In genomic region chr4:6909970-6910339, GRCh38 we compare ENCODE assay signal across 8 cellular contexts. TPM values are rescaled to one million over a fixed set of nuclear protein-coding genes. Genes with fewer than 3 reads are reported as not detected.
A peak's percentile ranks its signal among the peaks of the same experiment; 100 is the strongest.
DNase-seq lines count a peak whose midpoint lies in the region; ATAC-seq and TF ChIP-seq lines count a peak whose summit lies in the region.

No MANE protein-coding gene starts in this region.

- intact Hi-C loops in mammary epithelial cell (cut with micrococcal nuclease), result loop anchor here (1.0 to 2.0 kb wide), 2 partner anchors 45 to 77 kb away; no protein-coding TSS in a partner anchor

- no TSS peak for BruUV-seq in mammary epithelial cell (replicated peaks; lab: Mats Ljungman, UMichigan)

- no peaks in the 10 kb centered on the region for H3K36me3 Mint-ChIP-seq in memory B cell

- H3K27me3 ChIP-seq in NT2/D1 (ENCODE audit: insufficient read depth, insufficient read length) (peaks cover 16% of the 10 kb centered on the region), mammary epithelial cell (ENCODE audit: insufficient read depth, low read length) (no peaks in the 10 kb centered on the region), thoracic aorta (replicated peaks; ENCODE audit: insufficient read depth) (no peaks in the 10 kb centered on the region)

- H3K4me2 ChIP-seq in mammary epithelial cell (ENCODE audit: insufficient read depth, low read depth, low read length), result peak overlapping the region; percentile 92

- ATAC-seq in GM18517 (IDR thresholded peaks at IDR 0.05; ENCODE audit: unreplicated experiment), result peak; percentile 36
- ATAC-seq in memory B cell (ENCODE audit: low read depth), result peak; percentile 32
- no peak for ATAC-seq in thoracic aorta (ENCODE audit: insufficient number of reproducible peaks, low FRiP score, low read depth)

- H3K27me3 Mint-ChIP-seq in memory B cell, result no peaks in the 10 kb centered on the region

- H3K4me1 ChIP-seq in NT2/D1 (ENCODE audit: insufficient read depth, insufficient read length) (peaks cover 19% of the 10 kb centered on the region), mammary epithelial cell (ENCODE audit: insufficient read depth, low read length) (peaks cover 18% of the 10 kb centered on the region), thoracic aorta (ENCODE audit: control insufficient read depth in 1 of 2, low read depth in 2 of 2) (peaks cover 23 to 40% of the 10 kb centered on the region in 2 donors)

- H3K4me1 Mint-ChIP-seq in memory B cell, result peaks cover 28% of the 10 kb centered on the region

- in situ Hi-C loops in mammary epithelial cell (cut with MboI; ENCODE audit: low sequenced_read_pairs in 2 of 2), result loop anchor here (10.0 kb wide), 2 partner anchors 155 to 165 kb away; partner anchors contain the start of gene GRPEL1 (in 1 of the 2)

- CTCF ChIA-PET in HEK293T (lab: Yijun Ruan, JAX) (interaction anchor here (0.6 to 1.8 kb wide), 3 partner anchors 65 to 191 kb away, joined by 3 to 7 read pairs (median 4); no protein-coding TSS in a partner anchor), mammary epithelial cell (lab: Charles Lee; ENCODE audit: low non-redundant PET) (no interaction called here)

- peak overlapping the region; percentile 70 for H3K27ac Mint-ChIP-seq in memory B cell

- H3K9me3 Mint-ChIP-seq in memory B cell, result no peaks in the 10 kb centered on the region

- peak overlapping the region; percentile 73 for H3K9ac ChIP-seq in NT2/D1 (ENCODE audit: insufficient read length, low read depth)
- peak overlapping the region; percentile 16 for H3K9ac ChIP-seq in mammary epithelial cell (ENCODE audit: insufficient read depth, low read length)

- peak overlapping the region; percentile 78 for H2AFZ ChIP-seq in mammary epithelial cell (ENCODE audit: low read depth, low read length)

- DNase-seq in HEK293T (ENCODE audit: extremely low spot score), result no peak
- no peak for DNase-seq in NT2/D1 (ENCODE audit: low read depth, low spot score)
- DNase-seq in mammary epithelial cell, result no peak
- DNase-seq in memory B cell (ENCODE audit: low spot score in 2 of 2), result no peak
- no peak for DNase-seq in thoracic aorta (ENCODE audit: low spot score)
- DNase-seq in NCI-H524 treated with DMSO at 0.1 percent for 48 hours (lab: John Stamatoyannopoulos, UW), result no peak
- DNase-seq in NCI-H345 (lab: John Stamatoyannopoulos, UW), result no peak

- POLR2A ChIA-PET in HEK293T (lab: Yijun Ruan, JAX), result interaction anchor here (1.3 to 3.5 kb wide), 10 partner anchors 10 to 159 kb away, joined by 3 to 18 read pairs (median 5); partner anchors contain the start of gene TADA2B

- TF ChIP-seq CTCF in mammary epithelial cell (conservative IDR thresholded peaks at IDR 0.05 in 1 of 2, IDR thresholded peaks at IDR 0.05 in 1 of 2; ENCODE audit: extremely low read depth in 1 of 2, insufficient read depth in 1 of 2, low read depth in 1 of 2, low read length in 2 of 2) (no peak), thoracic aorta (IDR thresholded peaks at IDR 0.05) (no peak)

- no peaks in the 10 kb centered on the region for H4K20me1 ChIP-seq in mammary epithelial cell (ENCODE audit: insufficient read depth, low read length)

- dilution Hi-C loops in mammary epithelial cell (cut with HindIII; ENCODE audit: low sequenced_read_pairs), result loop anchor here (5.0 to 10.0 kb wide), 3 partner anchors 38 to 405 kb away; no protein-coding TSS in a partner anchor

- no CpG with 5 or more reads among the region's 58 CpGs for WGBS in mammary epithelial cell (ENCODE audit: low coverage, missing lambda C conversion rate)

- H3K27ac ChIP-seq in mammary epithelial cell (ENCODE audit: insufficient read depth, low read depth, low read length) (no peak overlapping the region), thoracic aorta (peak overlapping the region; percentile 1 to 99)

- H3K4me3 ChIP-seq in NT2/D1 (ENCODE audit: insufficient read length, low read depth), result peak overlapping the region; percentile 62
- H3K4me3 ChIP-seq in mammary epithelial cell (replicated peaks in 1 of 3; ENCODE audit: insufficient read depth in 1 of 3, low read depth in 2 of 3, low read length in 3 of 3), result peak overlapping the region; percentile 61 to 77 (median 70)
- peak overlapping the region; percentile 98 for H3K4me3 ChIP-seq in thoracic aorta

- H3K4me3 Mint-ChIP-seq in memory B cell, result peak overlapping the region; percentile 90

- peaks cover 15% of the 10 kb centered on the region for H3K79me2 ChIP-seq in mammary epithelial cell (ENCODE audit: insufficient read depth, low read length)

- H3K36me3 ChIP-seq in NT2/D1 (ENCODE audit: insufficient read depth, insufficient read length, low read length) (no peaks in the 10 kb centered on the region), mammary epithelial cell (ENCODE audit: insufficient read depth, low read length) (no peaks in the 10 kb centered on the region), thoracic aorta (no peaks in the 10 kb centered on the region)

- H3K9me3 ChIP-seq in NT2/D1 (ENCODE audit: insufficient read depth, low read length) (no peaks in the 10 kb centered on the region), mammary epithelial cell (replicated peaks; ENCODE audit: insufficient read depth, low read length) (no peaks in the 10 kb centered on the region), thoracic aorta (no peaks in the 10 kb centered on the region)

TF ChIP-seq in HEK293T, 16 proteins besides CTCF, POLR2A, EP300 and RAD21:
- TF ChIP-seq FOXM1 (IDR thresholded peaks at IDR 0.05; ENCODE audit: borderline replicate concordance) (0 out of 2 replicates have a peak, but pooled peaks have one; percentile 29), FOXA1 (IDR thresholded peaks at IDR 0.05) (no peak), BHLHE40 (IDR thresholded peaks at IDR 0.05; ENCODE audit: borderline replicate concordance) (no peak), L3MBTL2 (conservative IDR thresholded peaks at IDR 0.05) (no peak), ELF4 (IDR thresholded peaks at IDR 0.05) (no peak)

RNA-seq across cellular contexts. Expression of gene TBC1D14, which starts 0.3 kb away (rescaled TPM):
- total RNA-seq in mammary epithelial cell (10 to 100 TPM; 62.9 to 89.5 TPM), thoracic aorta (10 to 100 TPM; 46.7 to 49.9 TPM)
- polyA plus RNA-seq in mammary epithelial cell, result 44.2 TPM
- 51.9 TPM for polyA minus RNA-seq in mammary epithelial cell
